In the genomic region with DNA sequence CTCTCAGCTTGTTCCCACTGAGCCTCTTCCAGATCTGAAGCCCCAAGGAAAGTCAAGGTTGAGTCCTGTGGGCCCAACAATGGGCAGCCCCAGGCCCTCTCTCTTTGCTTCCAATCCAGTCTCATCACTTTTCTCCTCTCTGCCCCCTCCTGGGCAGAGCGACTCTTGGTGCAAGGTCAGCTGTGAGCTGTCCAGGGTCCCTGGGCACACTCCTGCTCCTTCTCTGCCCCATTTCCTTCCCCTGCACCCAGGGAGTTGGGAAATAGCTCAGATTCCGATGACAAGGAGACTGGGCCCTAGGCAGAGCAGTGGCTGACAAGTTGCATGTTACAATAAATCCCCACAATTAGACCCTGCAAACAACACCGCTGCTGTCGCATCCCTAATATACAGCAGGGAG, we compare ENCODE assay signal across 26 cellular contexts. TPM values are rescaled to one million over a fixed set of nuclear protein-coding genes. Genes with fewer than 3 reads are reported as not detected.
DNase-seq lines count a peak whose midpoint lies in the region; ATAC-seq, FAIRE-seq and TF ChIP-seq lines count a peak whose summit lies in the region.
"Had no signal": no experiment of that assay in that cellular context is flagged by ENCODE, and none has a peak within 500 bp of the region (broad histone marks: within the 10 kb centered on the region; RNA-seq: fewer than 3 reads in every experiment).

No MANE protein-coding gene starts in this region.

- H3K9ac ChIP-seq in GM23248: no peak overlapping the region

- no peak for TF ChIP-seq POLR2A in GM12891 (IDR thresholded peaks at IDR 0.05; ENCODE audit: low read depth, low read length)

- in situ Hi-C loops in GM23248 (cut with MboI): no loop called here

- H3K27me3 Mint-ChIP-seq in endothelial cell (ENCODE audit: unreplicated experiment) (peaks cover 3% of the 10 kb centered on the region), nephron progenitor cell (ENCODE audit: low read depth, poor library complexity) (peaks cover 35% of the 10 kb centered on the region), CD14-positive monocyte (ENCODE audit: low read depth in 3 of 3) (peaks cover 27 to 32% (median 32%) of the 10 kb centered on the region in 3 donors)

- H3K4me3 ChIP-seq in GM23248: no peak overlapping the region
- H3K4me3 ChIP-seq: pancreas, testis had no signal

- H3K4me3 Mint-ChIP-seq in endothelial cell (ENCODE audit: unreplicated experiment) (no peak overlapping the region), nephron progenitor cell (no peak overlapping the region), CD14-positive monocyte (no peak overlapping the region)
- H3K4me3 Mint-ChIP-seq: CD4-positive, CD25-positive, alpha-beta regulatory T cell; naive B cell; stimulated activated naive B cell treated with anti-CD40 and anti-IgM and Interleukin-4, amounts not matched to agents 10 μg/mL and 1 μg/mL and 100 μg/mL, for 72 hours had no signal

- no peak for ATAC-seq in HG03442 (IDR thresholded peaks at IDR 0.05; ENCODE audit: unreplicated experiment)
- ATAC-seq: activated naive CD4-positive, alpha-beta T cell treated with anti-CD3 and anti-CD28 coated beads, Interleukin-2, amount 50 U/mL, for 72 hours; pancreas; stimulated activated naive B cell treated with anti-CD40 and anti-IgM and Interleukin-4, amounts not matched to agents 10 μg/mL and 1 μg/mL and 100 μg/mL, for 72 hours had no signal

- no peak overlapping the region for H2AFZ ChIP-seq in GM23248

- DNase-seq in GM23248 (peak; percentile 7), endothelial cell (ENCODE audit: low spot score) (peak; percentile 30), nephron progenitor cell (peak; percentile 30), CD14-positive monocyte (ENCODE audit: low spot score) (no peak), GM12891 (ENCODE audit: insufficient read length, low spot score) (no peak), OCI-M2 (lab: John Stamatoyannopoulos, UW; ENCODE audit: unreplicated experiment) (no peak)
- DNase-seq: activated CD4-positive, CD25-positive, alpha-beta regulatory T cell treated with anti-CD3 and anti-CD28 coated beads, Interleukin-2, amount 50 U/mL, for 72 hours; CD4-positive, CD25-positive, alpha-beta regulatory T cell; GOT3; Karpas-422; naive B cell; NCI-H1092 treated with DMSO at 0.1 percent for 48 hours; NCI-H510A treated with DMSO at 0.1 percent for 48 hours; pancreas; RPMI8226; stimulated activated CD4-positive, alpha-beta T cell treated with anti-CD3 and anti-CD28 coated beads, Interleukin-1b, Interleukin-23, amount 100 ng/mL, for 48 hours; stimulated activated naive B cell treated with anti-CD40 and anti-IgM and Interleukin-4, amounts not matched to agents 10 μg/mL and 1 μg/mL and 100 μg/mL, for 72 hours; T1000; testis had no signal

- no peak overlapping the region for H3K4me2 ChIP-seq in GM23248 (ENCODE audit: unreplicated experiment)

- H3K27me3 ChIP-seq in GM23248 (replicated peaks; ENCODE audit: insufficient read depth): peaks cover 21% of the 10 kb centered on the region; the same call in 1 of the 2 replicates
- H3K27me3 ChIP-seq: pancreas, testis had no signal

- H3K9me2 ChIP-seq in GM23248 (ENCODE audit: insufficient read depth): no peaks in the 10 kb centered on the region

- no peak for FAIRE-seq in GM12891 (lab: Jason Lieb, UNC)
- FAIRE-seq: colon, pancreas had no signal

- no peaks in the 10 kb centered on the region for H3K9me3 Mint-ChIP-seq in endothelial cell (ENCODE audit: unreplicated experiment)
- no peaks in the 10 kb centered on the region for H3K9me3 Mint-ChIP-seq in nephron progenitor cell
- H3K9me3 Mint-ChIP-seq in CD14-positive monocyte: peaks cover 0 to 4% (median 2%) of the 10 kb centered on the region in 7 donors
- H3K9me3 Mint-ChIP-seq: activated naive CD4-positive, alpha-beta T cell treated with anti-CD3 and anti-CD28 coated beads, Interleukin-2, amount 50 U/mL, for 72 hours; stimulated activated naive B cell treated with anti-CD40 and anti-IgM and Interleukin-4, amounts not matched to agents 10 μg/mL and 1 μg/mL and 100 μg/mL, for 72 hours had no signal

- H3K27ac ChIP-seq in GM23248: no peak overlapping the region
- H3K27ac ChIP-seq: pancreas, testis had no signal

- H4K20me1 ChIP-seq in GM23248 (ENCODE audit: insufficient read depth): no peaks in the 10 kb centered on the region

- H3K36me3 Mint-ChIP-seq in endothelial cell (ENCODE audit: low read depth, unreplicated experiment): no peaks in the 10 kb centered on the region
- H3K36me3 Mint-ChIP-seq in nephron progenitor cell (ENCODE audit: low read depth): no peaks in the 10 kb centered on the region
- no peaks in the 10 kb centered on the region for H3K36me3 Mint-ChIP-seq in CD14-positive monocyte
- H3K36me3 Mint-ChIP-seq: activated naive CD4-positive, alpha-beta T cell treated with anti-CD3 and anti-CD28 coated beads, Interleukin-2, amount 50 U/mL, for 72 hours; CD4-positive, CD25-positive, alpha-beta regulatory T cell; naive B cell; stimulated activated naive B cell treated with anti-CD40 and anti-IgM and Interleukin-4, amounts not matched to agents 10 μg/mL and 1 μg/mL and 100 μg/mL, for 72 hours had no signal

- H3K4me1 Mint-ChIP-seq in endothelial cell (ENCODE audit: unreplicated experiment): peaks cover 3% of the 10 kb centered on the region
- H3K4me1 Mint-ChIP-seq in nephron progenitor cell: peaks cover 21% of the 10 kb centered on the region
- H3K4me1 Mint-ChIP-seq in CD14-positive monocyte: no peaks in the 10 kb centered on the region
- H3K4me1 Mint-ChIP-seq: CD4-positive, CD25-positive, alpha-beta regulatory T cell; naive B cell; stimulated activated naive B cell treated with anti-CD40 and anti-IgM and Interleukin-4, amounts not matched to agents 10 μg/mL and 1 μg/mL and 100 μg/mL, for 72 hours had no signal

- H3K9me3 ChIP-seq in GM23248 (ENCODE audit: low read depth): no peaks in the 10 kb centered on the region
- H3K9me3 ChIP-seq: pancreas, testis had no signal

- no peaks in the 10 kb centered on the region for H3K4me1 ChIP-seq in GM23248 (ENCODE audit: insufficient read depth)
- H3K4me1 ChIP-seq: pancreas, testis had no signal

- H3K27ac Mint-ChIP-seq in endothelial cell (ENCODE audit: unreplicated experiment) (no peak overlapping the region), nephron progenitor cell (no peak overlapping the region), CD14-positive monocyte (no peak overlapping the region)
- H3K27ac Mint-ChIP-seq: activated naive CD4-positive, alpha-beta T cell treated with anti-CD3 and anti-CD28 coated beads, Interleukin-2, amount 50 U/mL, for 72 hours; CD4-positive, CD25-positive, alpha-beta regulatory T cell; naive B cell; stimulated activated naive B cell treated with anti-CD40 and anti-IgM and Interleukin-4, amounts not matched to agents 10 μg/mL and 1 μg/mL and 100 μg/mL, for 72 hours had no signal

- H3K79me2 ChIP-seq in GM23248 (ENCODE audit: insufficient read depth): no peaks in the 10 kb centered on the region

- intact Hi-C loops in CD14-positive monocyte (cut with micrococcal nuclease): no loop called here

- H3K36me3 ChIP-seq in GM23248 (ENCODE audit: low read depth): no peaks in the 10 kb centered on the region
- H3K36me3 ChIP-seq: pancreas had no signal

- TF ChIP-seq CTCF in endothelial cell (IDR thresholded peaks at IDR 0.05; ENCODE audit: unreplicated experiment): no peak
- no peak for TF ChIP-seq CTCF in nephron progenitor cell (IDR thresholded peaks at IDR 0.05)
- no peak for TF ChIP-seq CTCF in CD14-positive monocyte (IDR thresholded peaks at IDR 0.05)

- H3F3A ChIP-seq in GM23248 (ENCODE audit: insufficient read depth): no peaks in the 10 kb centered on the region

- 56 to 61% methylated on average over 4 of the region's 4 CpGs for WGBS in GM23248 (ENCODE audit: low coverage in 1 of 2, low lambda C conversion rate in 2 of 2, missing lambda C conversion rate in 2 of 2), 2 experiments

TF ChIP-seq in PFSK-1, 5 proteins besides CTCF, POLR2A, EP300 and RAD21 (continues in another document):
- no peak for TF ChIP-seq FOXP2 (optimal IDR thresholded peaks at IDR 0.05; ENCODE audit: borderline replicate concordance, extremely low read depth, extremely low read length, insufficient read depth)
- no peak for TF ChIP-seq POLR2AphosphoS5 (IDR thresholded peaks at IDR 0.05; ENCODE audit: low read depth, low read length)
- TF ChIP-seq TAF1 (IDR thresholded peaks at IDR 0.05; ENCODE audit: borderline replicate concordance, insufficient read depth, low read length): no peak
- no peak for TF ChIP-seq SIN3A (IDR thresholded peaks at IDR 0.05; ENCODE audit: borderline replicate concordance, insufficient read depth, low read length)

TF ChIP-seq in GM12891, 5 proteins besides CTCF, POLR2A, EP300 and RAD21:
- no peak for TF ChIP-seq POLR2AphosphoS5 (IDR thresholded peaks at IDR 0.05; ENCODE audit: low read depth, low read length)
- no peak for TF ChIP-seq TAF1 (IDR thresholded peaks at IDR 0.05; ENCODE audit: low read depth, low read length)
- TF ChIP-seq PAX5 (IDR thresholded peaks at IDR 0.05; ENCODE audit: insufficient read depth, low read length, severe bottlenecking): no peak
- TF ChIP-seq POU2F2 (IDR thresholded peaks at IDR 0.05; ENCODE audit: low read depth, low read length): no peak
- TF ChIP-seq SPI1 (IDR thresholded peaks at IDR 0.05; ENCODE audit: low read depth, low read length): no peak

RNA-seq across cellular contexts. Expression of gene CRHR1, which starts 16.1 kb away (rescaled TPM):
- not detected in 2 replicates for total RNA-seq in GM23248 (2014; rRNA removed; shearing (Covaris generic))
- polyA plus RNA-seq in GM23248 (2016; fragmentation: Nextera tagmentation; extraction: Ambion mirVana) (not detected in 2 replicates), CD14-positive monocyte (not detected)
- 1.4 TPM for polyA plus RNA-seq in PFSK-1 (2012; ENCODE audit: insufficient read length, low read depth)
- total RNA-seq in endothelial cell (ENCODE audit: unreplicated experiment): not detected
- polyA plus RNA-seq in GM12891 (2012; ENCODE audit: low read depth, missing spikeins): not detected
- total RNA-seq: CD4-positive, CD25-positive, alpha-beta regulatory T cell; G401; HT-29 had no signal
- polyA plus RNA-seq: AG04450; CD4-positive, CD25-positive, alpha-beta regulatory T cell; pancreas had no signal

Comparison
In these comparisons a context has a peak if more than half of its experiments do, and no peak if none do; other contexts are left out.
1. DNase-seq: peak in GM23248 (single experiment), endothelial cell (single experiment) and nephron progenitor cell (single experiment); none in CD14-positive monocyte (single experiment), GM12891 (single experiment) and OCI-M2 (single experiment).